Comparison of ENCODE assay signal across 14 cellular contexts in genomic region chr3:101340591-101340990, GRCh38.
"Had no signal": no experiment of that assay in that cellular context is flagged by ENCODE, and none has a peak within 500 bp of the region (broad histone marks: within the 10 kb centered on the region; RNA-seq: fewer than 3 reads in every experiment).

No MANE protein-coding gene starts in this region.

- H3K4me3 Mint-ChIP-seq: activated T-helper 1 cell treated with anti-CD3 and anti-CD28 coated beads, Interleukin-12 subunit alpha, Interleukin-12 subunit beta, Interleukin-2, Interleukin-4 antibody, amounts not matched to agents 30 ng/mL and 10 ng/mL and 1 ng/mL, durations not matched to agents 14 hours and 24 hours and 36 hours; stimulated activated effector memory CD8-positive, alpha-beta T cell treated with anti-CD3 and anti-CD28 coated beads, Interleukin-12 subunit alpha, Interleukin-12 subunit beta, amount 100 ng/mL, for 72 hours; T-helper 2 cell treated with Interferon-gamma antibody and Interleukin-4, amounts not matched to agents 5 μg/mL and 100 μg/mL, for 36 hours had no signal

- H3K9me3 Mint-ChIP-seq: activated T-helper 1 cell treated with anti-CD3 and anti-CD28 coated beads, Interleukin-12 subunit alpha, Interleukin-12 subunit beta, Interleukin-2, Interleukin-4 antibody, amounts not matched to agents 30 ng/mL and 10 ng/mL and 1 ng/mL, durations not matched to agents 14 hours and 24 hours and 36 hours; stimulated activated effector memory CD8-positive, alpha-beta T cell treated with anti-CD3 and anti-CD28 coated beads, Interleukin-12 subunit alpha, Interleukin-12 subunit beta, amount 100 ng/mL, for 72 hours; T-helper 2 cell treated with Interferon-gamma antibody and Interleukin-4, amounts not matched to agents 5 μg/mL and 100 μg/mL, for 36 hours had no signal

- H3K27me3 ChIP-seq: sigmoid colon, upper lobe of right lung had no signal

- ATAC-seq: activated CD4-positive, CD25-positive, alpha-beta regulatory T cell treated with anti-CD3 and anti-CD28 coated beads, Interleukin-2, amount 50 U/mL, for 24 hours; stimulated activated effector memory CD8-positive, alpha-beta T cell treated with anti-CD3 and anti-CD28 coated beads, Interleukin-12 subunit alpha, Interleukin-12 subunit beta, amount 100 ng/mL, for 72 hours; upper lobe of right lung had no signal

- H3K4me1 ChIP-seq: sigmoid colon, upper lobe of right lung had no signal

- H3K9me3 ChIP-seq: sigmoid colon, thoracic aorta, upper lobe of right lung had no signal

- H3K27ac ChIP-seq: sigmoid colon, thoracic aorta, upper lobe of right lung had no signal

- H3K27ac Mint-ChIP-seq: activated T-helper 1 cell treated with anti-CD3 and anti-CD28 coated beads, Interleukin-12 subunit alpha, Interleukin-12 subunit beta, Interleukin-2, Interleukin-4 antibody, amounts not matched to agents 30 ng/mL and 10 ng/mL and 1 ng/mL, durations not matched to agents 14 hours and 24 hours and 36 hours; stimulated activated effector memory CD8-positive, alpha-beta T cell treated with anti-CD3 and anti-CD28 coated beads, Interleukin-12 subunit alpha, Interleukin-12 subunit beta, amount 100 ng/mL, for 72 hours; T-helper 2 cell treated with Interferon-gamma antibody and Interleukin-4, amounts not matched to agents 5 μg/mL and 100 μg/mL, for 36 hours had no signal

- H3K4me3 ChIP-seq: sigmoid colon, thoracic aorta, upper lobe of right lung had no signal

- H3K4me1 Mint-ChIP-seq: stimulated activated effector memory CD8-positive, alpha-beta T cell treated with anti-CD3 and anti-CD28 coated beads, Interleukin-12 subunit alpha, Interleukin-12 subunit beta, amount 100 ng/mL, for 72 hours had no signal

- DNase-seq: anterior cingulate cortex; dermis blood vessel endothelial cell; erythroblast; hypothalamus; sigmoid colon; stimulated activated CD4-positive, alpha-beta T cell treated with anti-CD3 and anti-CD28 coated beads, Interleukin-12 subunit alpha, Interleukin-12 subunit beta, amount 100 ng/mL, for 4 hours; stimulated activated CD4-positive, alpha-beta T cell treated with anti-CD3 and anti-CD28 coated beads, Interleukin-2, amount 100 ng/mL, for 24 hours; SW 1271; upper lobe of right lung had no signal
